14 cellular contexts compared by ENCODE assay signal in genomic region chr12:22415342-22416309, GRCh38.
DNase-seq lines count a peak whose midpoint lies in the region; ATAC-seq, FAIRE-seq and TF ChIP-seq lines count a peak whose summit lies in the region.
"Had no signal": no experiment of that assay in that cellular context is flagged by ENCODE, and none has a peak within 500 bp of the region (broad histone marks: within the 10 kb centered on the region; RNA-seq: fewer than 3 reads in every experiment).

No MANE protein-coding gene starts in this region.

- WGBS in sigmoid colon, 2 donors: 33 to 61% methylated on average over 4 of the region's 4 CpGs

- intact Hi-C loops in sigmoid colon (cut with DNase I): no loop called here

- peaks cover 0 to 22% (median 13%) of the 10 kb centered on the region in 4 donors for H3K4me1 ChIP-seq in sigmoid colon
- H3K4me1 ChIP-seq: SJSA1 had no signal

- DNase-seq in GM04503 (ENCODE audit: low read depth) (peak; percentile 36), NCI-H446 treated with DMSO at 0.1 percent for 48 hours (lab: John Stamatoyannopoulos, UW) (peak; percentile 47), foreskin melanocyte (peak; percentile 75), sigmoid colon (no peak), NCI-H2227 treated with DMSO at 0.1 percent for 48 hours (lab: John Stamatoyannopoulos, UW) (no peak), GM12892 (ENCODE audit: insufficient read length) (no peak)
- DNase-seq: activated CD4-positive, CD25-positive, alpha-beta regulatory T cell treated with anti-CD3 and anti-CD28 coated beads, Interleukin-2, amount 50 U/mL, for 72 hours; activated naive CD4-positive, alpha-beta T cell treated with anti-CD3 and anti-CD28 coated beads, Interleukin-2, amount 10 ng/mL, durations not matched to agents 7 days and 5 days; effector CD4-positive, alpha-beta T cell; KBM-7; NCI-H2171; stimulated activated CD4-positive, alpha-beta T cell treated with anti-CD3 and anti-CD28 coated beads, Interleukin-4, amount 100 ng/mL, for 24 hours had no signal

- H3K4me3 ChIP-seq in sigmoid colon: no peak overlapping the region
- H3K4me3 ChIP-seq: SJSA1 had no signal

- no peak for FAIRE-seq in GM12892 (lab: Jason Lieb, UNC)

- no peak for TF ChIP-seq CTCF in sigmoid colon (IDR thresholded peaks at IDR 0.05)

- H3K27me3 ChIP-seq in sigmoid colon: no peaks in the 10 kb centered on the region
- H3K27me3 ChIP-seq: SJSA1 had no signal

- TF ChIP-seq EP300 in sigmoid colon (IDR thresholded peaks at IDR 0.05): no peak

- no peak for ATAC-seq in HG02840 (IDR thresholded peaks at IDR 0.05; ENCODE audit: low FRiP score, unreplicated experiment)

- H3K9me3 ChIP-seq in sigmoid colon: no peaks in the 10 kb centered on the region
- H3K9me3 ChIP-seq: SJSA1 had no signal

- H3K36me3 ChIP-seq in sigmoid colon: no peaks in the 10 kb centered on the region
- H3K36me3 ChIP-seq: SJSA1 had no signal

- peak overlapping the region in 3 of 4 donors; percentile 19 to 50 (median 34) for H3K27ac ChIP-seq in sigmoid colon
- H3K27ac ChIP-seq: SJSA1 had no signal

- TF ChIP-seq POLR2A in sigmoid colon (IDR thresholded peaks at IDR 0.05) (no peak), GM12892 (IDR thresholded peaks at IDR 0.05; ENCODE audit: low read depth, low read length) (no peak)

Comparison
In these comparisons a context has a peak if more than half of its experiments do, and no peak if none do; other contexts are left out.
1. DNase-seq: peak in GM04503 (single experiment), NCI-H446 treated with DMSO at 0.1 percent for 48 hours (single experiment) and foreskin melanocyte (single experiment); none in sigmoid colon (single experiment), NCI-H2227 treated with DMSO at 0.1 percent for 48 hours (single experiment) and GM12892 (single experiment).